In the genomic region with DNA sequence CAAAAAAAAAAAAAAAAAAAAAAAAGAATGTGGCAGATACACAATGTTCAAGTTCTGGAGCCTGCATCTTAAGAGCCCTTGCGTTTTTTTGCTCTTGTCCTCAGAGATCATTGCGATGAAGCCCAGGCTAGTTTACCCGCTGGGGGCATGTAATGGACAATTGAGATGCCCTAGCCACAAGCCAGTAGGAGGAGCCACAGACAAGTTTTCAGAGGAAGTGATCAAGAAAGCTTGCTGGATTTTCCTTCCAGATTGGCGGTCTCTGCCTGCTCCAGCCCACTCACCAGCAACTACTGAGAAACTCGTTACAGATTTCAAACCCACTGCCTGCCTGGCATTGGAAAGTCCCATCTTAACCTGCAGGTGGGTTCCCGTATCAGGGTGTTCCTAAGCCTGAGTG, we compare ENCODE assay signal across 12 cellular contexts.
DNase-seq lines count a peak whose midpoint lies in the region; ATAC-seq, FAIRE-seq and TF ChIP-seq lines count a peak whose summit lies in the region.
"Had no signal": no experiment of that assay in that cellular context is flagged by ENCODE, and none has a peak within 500 bp of the region (broad histone marks: within the 10 kb centered on the region; RNA-seq: fewer than 3 reads in every experiment).

No MANE protein-coding gene starts in this region.

- DNase-seq in H4 (ENCODE audit: low spot score) = peak; percentile 4
- no peak for DNase-seq in foreskin keratinocyte
- DNase-seq in adrenal gland = no peak
- DNase-seq in Peyer's patch = no peak
- no peak for DNase-seq in suprapubic skin (ENCODE audit: low spot score in 2 of 2)
- no peak for DNase-seq in urothelium cell line (ENCODE audit: low spot score)
- DNase-seq: activated CD4-positive, alpha-beta T cell treated with anti-CD3 and anti-CD28 coated beads for 1 hour; NCI-H2107 had no signal

- FAIRE-seq in urothelium cell line (lab: Jason Lieb, UNC) = no peak
- FAIRE-seq: GM18507 had no signal

- H3F3A ChIP-seq in OCI-LY1 (ENCODE audit: insufficient read depth, low read length) = no peaks in the 10 kb centered on the region

- no peak overlapping the region for H3K9ac ChIP-seq in OCI-LY1 (ENCODE audit: low read length)

- H3K4me1 ChIP-seq in OCI-LY1 (ENCODE audit: insufficient read depth, low read length, severe bottlenecking) (no peaks in the 10 kb centered on the region), foreskin keratinocyte (no peaks in the 10 kb centered on the region), adrenal gland (replicated peaks in 1 of 2) (no peaks in the 10 kb centered on the region), Peyer's patch (no peaks in the 10 kb centered on the region), suprapubic skin (no peaks in the 10 kb centered on the region)
- H3K4me1 ChIP-seq: SJSA1 had no signal

- TF ChIP-seq POLR2A in adrenal gland (IDR thresholded peaks at IDR 0.05) = no peak
- no peak for TF ChIP-seq POLR2A in Peyer's patch (IDR thresholded peaks at IDR 0.05)
- no peak for TF ChIP-seq POLR2A in suprapubic skin (IDR thresholded peaks at IDR 0.05)

- H3K9me2 ChIP-seq in OCI-LY1 (ENCODE audit: low read depth, low read length) = no peaks in the 10 kb centered on the region

- H3K27ac ChIP-seq in C4-2B (no peak overlapping the region), OCI-LY1 (ENCODE audit: low read depth, low read length, poor library complexity, severe bottlenecking) (no peak overlapping the region), foreskin keratinocyte (no peak overlapping the region), adrenal gland (no peak overlapping the region), Peyer's patch (no peak overlapping the region), suprapubic skin (no peak overlapping the region)
- H3K27ac ChIP-seq: SJSA1 had no signal

- H3K27me3 ChIP-seq in OCI-LY1 (ENCODE audit: insufficient read depth, low read length) (no peaks in the 10 kb centered on the region), foreskin keratinocyte (peaks cover 3% of the 10 kb centered on the region), adrenal gland (no peaks in the 10 kb centered on the region), Peyer's patch (no peaks in the 10 kb centered on the region), suprapubic skin (no peaks in the 10 kb centered on the region)
- H3K27me3 ChIP-seq: SJSA1 had no signal

- H3K4me3 ChIP-seq in OCI-LY1 (ENCODE audit: low read depth, low read length, poor library complexity, severe bottlenecking) (no peak overlapping the region), adrenal gland (no peak overlapping the region), Peyer's patch (no peak overlapping the region), suprapubic skin (no peak overlapping the region)
- H3K4me3 ChIP-seq: SJSA1 had no signal

- no peak overlapping the region for H3K4me2 ChIP-seq in OCI-LY1 (ENCODE audit: low read length)

- H3K79me2 ChIP-seq in OCI-LY1 (ENCODE audit: insufficient read depth, low read length) = no peaks in the 10 kb centered on the region

- TF ChIP-seq EP300 in suprapubic skin (IDR thresholded peaks at IDR 0.05) = no peak

- no peak for ATAC-seq in foreskin keratinocyte

- no peaks in the 10 kb centered on the region for H3K36me3 ChIP-seq in OCI-LY1 (ENCODE audit: insufficient read depth, low read length)
- H3K36me3 ChIP-seq in adrenal gland (replicated peaks in 1 of 2) = no peaks in the 10 kb centered on the region
- H3K36me3 ChIP-seq in Peyer's patch = no peaks in the 10 kb centered on the region
- no peaks in the 10 kb centered on the region for H3K36me3 ChIP-seq in suprapubic skin
- H3K36me3 ChIP-seq: SJSA1 had no signal

- H4K20me1 ChIP-seq in OCI-LY1 (ENCODE audit: insufficient read depth, low read length) = no peaks in the 10 kb centered on the region

- WGBS in adrenal gland, 4 donors = 69 to 79% (median 73%) methylated on average over 6 of the region's 6 CpGs
- 83% methylated on average over 6 of the region's 6 CpGs for WGBS in suprapubic skin

- TF ChIP-seq CTCF in C4-2B (conservative IDR thresholded peaks at IDR 0.05) (peak; percentile 35), OCI-LY1 (IDR thresholded peaks at IDR 0.05; ENCODE audit: low read length) (0 out of 2 replicates have a peak, but pooled peaks have one; percentile 12), foreskin keratinocyte (conservative IDR thresholded peaks at IDR 0.05) (peak; percentile 29), adrenal gland (IDR thresholded peaks at IDR 0.05) (no peak), Peyer's patch (IDR thresholded peaks at IDR 0.05) (peak in 1 of 6 experiments; percentile 19), suprapubic skin (IDR thresholded peaks at IDR 0.05) (no peak)

- intact Hi-C loops in adrenal gland (cut with DNase I) = no loop called here

- H3K9me3 ChIP-seq in OCI-LY1 (ENCODE audit: low read length) (no peaks in the 10 kb centered on the region), adrenal gland (replicated peaks in 1 of 3) (no peaks in the 10 kb centered on the region), Peyer's patch (no peaks in the 10 kb centered on the region), suprapubic skin (no peaks in the 10 kb centered on the region)
- H3K9me3 ChIP-seq: SJSA1 had no signal

- no peak overlapping the region for H2AFZ ChIP-seq in OCI-LY1 (ENCODE audit: low read length)

Comparison
In these comparisons a context has a peak if more than half of its experiments do, and no peak if none do; other contexts are left out.
1. CTCF ChIP-seq: peak in C4-2B (single experiment), OCI-LY1 (single experiment) and foreskin keratinocyte (single experiment); none in adrenal gland (0 of 6) and suprapubic skin (0 of 2).